ENCODE assay signal across 8 cellular contexts in the genomic region with DNA sequence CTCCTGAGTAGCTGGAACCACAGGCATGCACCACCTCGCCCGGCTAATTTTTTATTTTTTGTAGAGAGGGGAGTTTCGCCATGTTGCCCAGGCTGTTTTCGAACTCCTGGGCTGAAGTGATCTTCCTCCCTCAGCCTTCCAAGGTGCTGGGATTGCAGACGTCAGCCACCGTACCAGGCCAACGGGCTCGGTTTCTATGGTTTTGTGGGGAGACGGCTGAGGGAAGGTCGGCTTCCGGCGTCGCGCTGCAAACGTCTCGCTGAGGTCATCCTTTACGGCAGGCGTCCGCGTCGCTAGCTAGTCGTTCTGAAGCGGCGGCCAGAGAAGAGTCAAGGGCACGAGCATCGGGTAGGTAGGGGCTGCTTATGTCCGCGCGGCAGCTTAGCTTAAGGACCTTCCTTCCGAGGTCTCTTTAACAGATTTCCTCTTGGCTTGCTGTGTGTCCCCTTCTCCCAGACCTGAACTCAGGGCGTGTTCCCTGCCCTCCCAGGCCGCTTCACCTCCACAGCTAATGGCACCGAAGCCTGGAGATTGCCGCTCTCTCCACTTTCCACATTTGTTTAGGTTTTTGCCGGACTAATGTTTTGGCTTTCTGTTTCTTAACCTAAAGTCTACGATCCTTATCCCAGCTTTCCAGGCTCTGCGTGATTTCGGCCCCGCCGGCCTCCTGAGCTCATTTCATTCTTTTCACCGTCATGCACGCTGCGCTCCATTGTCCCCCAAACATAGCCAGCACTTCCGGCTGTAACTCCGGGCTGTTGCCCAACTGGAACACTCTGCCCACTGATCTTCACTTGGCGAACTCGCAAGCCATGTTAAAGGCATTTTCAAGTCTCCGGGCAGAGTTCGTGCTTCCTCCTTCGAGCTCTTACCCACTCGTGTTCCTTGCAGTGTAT. TPM values are rescaled to one million over a fixed set of nuclear protein-coding genes. Genes with fewer than 3 reads are reported as not detected.
A peak's percentile ranks its signal among the peaks of the same experiment; 100 is the strongest.
DNase-seq lines count a peak whose midpoint lies in the region; ATAC-seq, FAIRE-seq and TF ChIP-seq lines count a peak whose summit lies in the region.

A gene (plus strand): TSS at position 300 of the 896 bp plus-strand sequence. CDS start 2,375 bp downstream, outside the sequence.

- H2AFZ ChIP-seq in keratinocyte (ENCODE audit: control insufficient read depth, low read length): peak within 1 kb of the TSS; percentile 93

- peak within 1 kb of the TSS; percentile 65 to 84 (median 71) for H3K4me3 ChIP-seq in keratinocyte (ENCODE audit: control insufficient read depth in 2 of 3, extremely low read depth in 1 of 3, insufficient read depth in 2 of 3, low read depth in 1 of 3, low read length in 3 of 3)

- ATAC-seq in GM19023 (IDR thresholded peaks at IDR 0.05; ENCODE audit: unreplicated experiment) (peak; percentile 90), HG03280 (IDR thresholded peaks at IDR 0.05; ENCODE audit: unreplicated experiment) (peak; percentile 84)

- H3K27me3 ChIP-seq in keratinocyte (ENCODE audit: control insufficient read depth, extremely low read depth, insufficient read depth, low read length): no peaks in the 10 kb centered on the region

- DNase-seq in AG08395 (ENCODE audit: low spot score) (peak; percentile 87), NCI-H446 (lab: John Stamatoyannopoulos, UW) (peak; percentile 81 to 90), cerebellar cortex (ENCODE audit: low spot score) (peak; percentile 94), keratinocyte (ENCODE audit: low read depth, low spot score) (peak; percentile 63)
- peak; percentile 82 for DNase-seq in activated CD4-positive, CD25-positive, alpha-beta regulatory T cell treated with anti-CD3 and anti-CD28 coated beads, Interleukin-2, amount 50 U/mL, for 72 hours
- DNase-seq in stimulated activated CD4-positive, alpha-beta T cell treated with anti-CD3 and anti-CD28 coated beads, Interleukin-12 subunit alpha, Interleukin-12 subunit beta, amount 100 ng/mL, for 48 hours (ENCODE audit: low read depth in 2 of 3, low spot score in 1 of 3): peak; percentile 70 to 79 (median 74)

- peak within 1 kb of the TSS; percentile 98 for H3K9ac ChIP-seq in keratinocyte (ENCODE audit: control insufficient read depth, extremely low read depth, insufficient read depth, low read length)

- peak; percentile 46 for FAIRE-seq in keratinocyte (lab: Jason Lieb, UNC)

- H3K4me2 ChIP-seq in keratinocyte (ENCODE audit: control insufficient read depth, extremely low read depth, insufficient read depth, low read depth, low read length): peak within 1 kb of the TSS; percentile 59

- peaks cover 1 to 8% of the 10 kb centered on the region in 2 experiments for H3K36me3 ChIP-seq in keratinocyte (ENCODE audit: control insufficient read depth in 2 of 2, extremely low read depth in 1 of 2, insufficient read depth in 2 of 2, low read length in 2 of 2)

- H3K27ac ChIP-seq in keratinocyte (ENCODE audit: control insufficient read depth, insufficient read depth, low read length): peak within 1 kb of the TSS; percentile 98

- peaks cover 14% of the 10 kb centered on the region for H3K4me1 ChIP-seq in keratinocyte (ENCODE audit: control insufficient read depth, extremely low read depth, insufficient read depth, low read length)

- no peaks in the 10 kb centered on the region for H3K9me3 ChIP-seq in keratinocyte (ENCODE audit: control insufficient read depth, low read depth, low read length)

- TF ChIP-seq CTCF in keratinocyte (optimal IDR thresholded peaks at IDR 0.05 in 1 of 3, IDR thresholded peaks at IDR 0.05 in 1 of 3, conservative IDR thresholded peaks at IDR 0.05 in 1 of 3; ENCODE audit: extremely low read depth in 1 of 3, insufficient read depth in 2 of 3, low read length in 3 of 3): no peak

- H4K20me1 ChIP-seq in keratinocyte (ENCODE audit: control insufficient read depth, extremely low read depth, insufficient read depth, low read length): no peaks in the 10 kb centered on the region

- dilution Hi-C loops in keratinocyte (cut with MboI; ENCODE audit: extremely low pct_ligation_motif_present, low sequenced_read_pairs): no loop called here

- H3K79me2 ChIP-seq in keratinocyte (ENCODE audit: control insufficient read depth, insufficient read depth, low read length): peaks cover 41% of the 10 kb centered on the region

- H3K9me1 ChIP-seq in keratinocyte (ENCODE audit: control insufficient read depth, extremely low read depth, insufficient read depth, low read length): no peaks in the 10 kb centered on the region

RNA-seq across cellular contexts. Expression of the gene that starts here (rescaled TPM):
- polyA plus RNA-seq in keratinocyte: 709 to 977 TPM (median 742 TPM) in 3 replicates
- 830 TPM for polyA plus RNA-seq in keratinocyte (2011; ENCODE audit: low read depth)
- 1,065 and 1,103 TPM in 2 replicates for polyA plus RNA-seq in keratinocyte (2011; cell fraction: cytosol; rRNA removed)
- 301 and 470 TPM in 2 replicates for polyA plus RNA-seq in keratinocyte (2011; cell fraction: nucleus; rRNA removed)
- 637 and 1,022 TPM in 2 replicates for polyA plus RNA-seq in keratinocyte (2012; ENCODE audit: low replicate concordance)
- 88.3 to 259 TPM (median 127 TPM) in 3 replicates for polyA minus RNA-seq in keratinocyte
- 186 TPM for polyA minus RNA-seq in keratinocyte (2011; cell fraction: cytosol; rRNA and poly(A)+ RNA removed)
- polyA minus RNA-seq in keratinocyte (2011; cell fraction: nucleus; rRNA and poly(A)+ RNA removed): 44.9 and 68.0 TPM in 2 replicates

Comparison
In these comparisons a context has a peak if more than half of its experiments do, and no peak if none do; other contexts are left out.
1. Peak in every context shown above with its lines: DNase-seq, ATAC-seq, H3K4me3 ChIP-seq and H3K27ac ChIP-seq.